In the genomic region with DNA sequence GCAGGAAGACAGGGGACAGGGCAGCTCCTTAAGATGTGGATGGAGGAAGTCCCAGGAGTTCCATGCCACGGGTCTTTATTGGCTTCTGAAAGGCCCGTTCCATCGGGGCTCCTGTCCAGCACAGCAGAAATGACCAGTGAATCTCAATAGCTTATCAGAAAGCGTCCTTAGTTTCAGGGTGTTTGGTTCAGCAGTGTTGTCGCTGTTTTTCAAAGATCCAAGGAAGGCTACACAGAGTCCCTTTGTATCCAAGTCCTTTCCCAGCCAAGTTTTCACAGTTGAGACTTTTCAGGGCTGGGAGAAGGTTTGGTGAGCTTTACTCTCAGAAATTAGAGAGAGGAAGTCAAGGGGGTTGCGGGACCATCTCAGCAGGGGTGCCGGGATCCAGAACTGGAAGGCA, we compare ENCODE assay signal across 1 cellular context.
TF ChIP-seq lines count a peak whose summit lies in the region.

No MANE protein-coding gene starts in this region.

TF ChIP-seq in IMR-90, 13 proteins besides CTCF, POLR2A, EP300 and RAD21 (continued from another document):
- TF ChIP-seq ELK1 (IDR thresholded peaks at IDR 0.05; ENCODE audit: borderline replicate concordance, low read depth, low read length) (no peak), MAZ (IDR thresholded peaks at IDR 0.05; ENCODE audit: borderline replicate concordance, low read depth, low read length) (no peak), NFE2L2 (IDR thresholded peaks at IDR 0.05; ENCODE audit: low read depth, low read length) (no peak)
- TF ChIP-seq, protein P1, sequence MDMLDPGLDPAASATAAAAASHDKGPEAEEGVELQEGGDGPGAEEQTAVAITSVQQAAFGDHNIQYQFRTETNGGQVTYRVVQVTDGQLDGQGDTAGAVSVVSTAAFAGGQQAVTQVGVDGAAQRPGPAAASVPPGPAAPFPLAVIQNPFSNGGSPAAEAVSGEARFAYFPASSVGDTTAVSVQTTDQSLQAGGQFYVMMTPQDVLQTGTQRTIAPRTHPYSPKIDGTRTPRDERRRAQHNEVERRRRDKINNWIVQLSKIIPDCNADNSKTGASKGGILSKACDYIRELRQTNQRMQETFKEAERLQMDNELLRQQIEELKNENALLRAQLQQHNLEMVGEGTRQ (IDR thresholded peaks at IDR 0.05; ENCODE audit: low read depth, low read length) = no peak
